Comparison of ENCODE assay signal across 25 cellular contexts in genomic region chr9:28135571-28135970, GRCh38.
DNase-seq lines count a peak whose midpoint lies in the region; ATAC-seq and TF ChIP-seq lines count a peak whose summit lies in the region.
"Had no signal": no experiment of that assay in that cellular context is flagged by ENCODE, and none has a peak within 500 bp of the region (broad histone marks: within the 10 kb centered on the region; RNA-seq: fewer than 3 reads in every experiment).

No MANE protein-coding gene starts in this region.

- H3K79me2 ChIP-seq in H9 (ENCODE audit: insufficient read depth, low read length), result no peaks in the 10 kb centered on the region

- no peak overlapping the region for H3K4me3 ChIP-seq in A673 (ENCODE audit: low read depth, low read length, poor library complexity, severe bottlenecking)
- H3K4me3 ChIP-seq in epithelial cell of esophagus (ENCODE audit: low read length), result no peak overlapping the region
- no peak overlapping the region for H3K4me3 ChIP-seq in MG63
- H3K4me3 ChIP-seq: cardiac muscle cell, HAP-1, heart right ventricle, left lung, pancreas, right atrium auricular region had no signal

- no peak overlapping the region for H3K4me3 Mint-ChIP-seq in H9
- H3K4me3 Mint-ChIP-seq: activated naive CD4-positive, alpha-beta T cell treated with anti-CD3 and anti-CD28 coated beads for 36 hours; nephron had no signal

- H3K36me3 ChIP-seq in A673 (ENCODE audit: insufficient read depth, low read length, poor library complexity, severe bottlenecking) (no peaks in the 10 kb centered on the region), MG63 (no peaks in the 10 kb centered on the region)
- H3K36me3 ChIP-seq: cardiac muscle cell, HAP-1, heart right ventricle, left lung, pancreas, right atrium auricular region had no signal

- H3K9me3 Mint-ChIP-seq in H9, result no peaks in the 10 kb centered on the region
- H3K9me3 Mint-ChIP-seq: activated naive CD4-positive, alpha-beta T cell treated with anti-CD3 and anti-CD28 coated beads for 36 hours; nephron had no signal

- no peak overlapping the region for H3T11ph ChIP-seq in H9 (ENCODE audit: low read length)

- DNase-seq in A673 (ENCODE audit: low spot score), result peak; percentile 17
- no peak for DNase-seq in H9
- DNase-seq in NCI-H345 treated with DMSO at 0.1 percent for 48 hours (lab: John Stamatoyannopoulos, UW; ENCODE audit: unreplicated experiment), result peak; percentile 41
- DNase-seq in epithelial cell of esophagus (ENCODE audit: low read depth), result peak; percentile 18
- DNase-seq in MG63, result no peak
- no peak for DNase-seq in T-helper 1 cell
- DNase-seq in 8988T, result no peak
- DNase-seq: activated CD4-positive, alpha-beta T cell treated with anti-CD3 and anti-CD28 coated beads, Interleukin-2, amount 50 U/mL, for 1 hour; activated naive CD4-positive, alpha-beta T cell treated with anti-CD3 and anti-CD28 coated beads for 36 hours; amygdala; C1 segment of cervical spinal cord; heart right ventricle; Karpas-422; left lung; NCI-H2171; NCI-H774; pancreas; stimulated activated CD4-positive, alpha-beta T cell treated with anti-CD3 and anti-CD28 coated beads, Interleukin-12 subunit alpha, Interleukin-12 subunit beta, amount 100 ng/mL, for 4 hours; stimulated activated CD4-positive, alpha-beta T cell treated with anti-CD3 and anti-CD28 coated beads, Interleukin-4, amount 100 ng/mL, for 4 hours; stimulated activated naive CD4-positive, alpha-beta T cell treated with Interleukin-2 at 50 U/mL for 16 hours had no signal

- H3K56ac ChIP-seq in H9 (ENCODE audit: insufficient read length, low read depth, low read length), result no peak overlapping the region

- H3K27ac ChIP-seq in A673 (ENCODE audit: low read depth, low read length, poor library complexity, severe bottlenecking) (no peak overlapping the region), H9 (ENCODE audit: insufficient read length, low read depth, low read length) (no peak overlapping the region)
- H3K27ac ChIP-seq: cardiac muscle cell, heart right ventricle, left lung, pancreas, right atrium auricular region had no signal

- H3K4me1 Mint-ChIP-seq in H9, result peaks cover 0 to 9% of the 10 kb centered on the region in 2 experiments; a peak in 2 of 4 replicates
- H3K4me1 Mint-ChIP-seq: nephron had no signal

- no peak overlapping the region for H2BK15ac ChIP-seq in H9 (ENCODE audit: low read depth, low read length)

- no CpG with 5 or more reads among the region's 2 CpGs for WGBS in H9 (ENCODE audit: extremely low coverage, insufficient read length, low lambda C conversion rate)

- H4K20me1 ChIP-seq in H9 (ENCODE audit: control insufficient read depth, insufficient read depth, insufficient read length), result no peaks in the 10 kb centered on the region

- no peaks in the 10 kb centered on the region; the same call in 1 of the 2 replicates for H3K27me3 Mint-ChIP-seq in H9 (ENCODE audit: low read depth)

- intact Hi-C loops in A673 (cut with micrococcal nuclease; ENCODE audit: unreplicated experiment), result no loop called here

- no peak overlapping the region for H2AK5ac ChIP-seq in H9 (ENCODE audit: insufficient read length, low read length)

- H3K23me2 ChIP-seq in H9 (ENCODE audit: insufficient read length, low read depth, low read length, poor library complexity, severe bottlenecking), result no peaks in the 10 kb centered on the region

- H3K4me1 ChIP-seq in A673 (ENCODE audit: insufficient read depth, low read length, poor library complexity, severe bottlenecking), result peaks cover 10% of the 10 kb centered on the region
- H3K4me1 ChIP-seq in H9 (ENCODE audit: insufficient read depth, low read length), result no peaks in the 10 kb centered on the region; the same call in 1 of the 2 replicates
- H3K4me1 ChIP-seq: heart right ventricle, left lung, pancreas, right atrium auricular region had no signal

- no peak overlapping the region for H3K4me2 ChIP-seq in H9 (ENCODE audit: insufficient read depth, insufficient read length, low read length)

- H2BK20ac ChIP-seq in H9 (ENCODE audit: low read depth, low read length, poor library complexity, severe bottlenecking), result no peak overlapping the region

- H3K9me3 ChIP-seq in A673 (ENCODE audit: low read depth, low read length, poor library complexity, severe bottlenecking) (no peaks in the 10 kb centered on the region), H9 (ENCODE audit: control insufficient read depth, low read depth, low read length) (no peaks in the 10 kb centered on the region), MG63 (no peaks in the 10 kb centered on the region)
- H3K9me3 ChIP-seq: HAP-1, heart right ventricle, left lung, pancreas, right atrium auricular region had no signal

- no peak overlapping the region for H4K91ac ChIP-seq in H9 (ENCODE audit: insufficient read length, low read depth, low read length)

- no peaks in the 10 kb centered on the region for H3K36me3 Mint-ChIP-seq in H9 (ENCODE audit: insufficient read depth in 1 of 3, low read depth in 3 of 3)

- no peak overlapping the region for H2BK5ac ChIP-seq in H9 (ENCODE audit: insufficient read length, low read length)

- POLR2A ChIA-PET in A673 (lab: Charles Lee; ENCODE audit: low non-redundant PET), result no interaction called here

- ATAC-seq in GM21717 (IDR thresholded peaks at IDR 0.05; ENCODE audit: unreplicated experiment), result no peak
- ATAC-seq: heart right ventricle, left lung, pancreas had no signal

- no TSS peak for BruUV-seq in A673 (replicated peaks; lab: Mats Ljungman, UMichigan)

- no peaks in the 10 kb centered on the region for H3K79me1 ChIP-seq in H9 (ENCODE audit: insufficient read depth, low read depth, low read length, poor library complexity, severe bottlenecking)

- no peak overlapping the region for H3K23ac ChIP-seq in H9 (ENCODE audit: insufficient read length, low read depth, low read length)

- H3K9ac ChIP-seq in H9 (ENCODE audit: extremely low read depth, insufficient read length, low read length), result peak overlapping the region; percentile 14

- H2BK120ac ChIP-seq in H9 (ENCODE audit: low read depth, low read length, poor library complexity, severe bottlenecking), result no peak overlapping the region

- H3K27me3 ChIP-seq in A673 (replicated peaks; ENCODE audit: insufficient read depth, low read depth, low read length, poor library complexity) (no peaks in the 10 kb centered on the region), H9 (ENCODE audit: insufficient read depth, low read length) (no peaks in the 10 kb centered on the region), MG63 (no peaks in the 10 kb centered on the region)
- H3K27me3 ChIP-seq: cardiac muscle cell, heart right ventricle, left lung, pancreas, right atrium auricular region had no signal

- no peak overlapping the region for H3K4ac ChIP-seq in H9 (ENCODE audit: low read depth, low read length)

- no peak overlapping the region for H3K27ac Mint-ChIP-seq in H9
- H3K27ac Mint-ChIP-seq: activated naive CD4-positive, alpha-beta T cell treated with anti-CD3 and anti-CD28 coated beads for 36 hours; nephron had no signal

- H4K5ac ChIP-seq in H9 (ENCODE audit: insufficient read length, low read depth, low read length), result no peak overlapping the region

- no peak overlapping the region for H4K8ac ChIP-seq in H9 (replicated peaks; ENCODE audit: insufficient read length, low read depth, low read length)

- no peak overlapping the region for H3K18ac ChIP-seq in H9 (ENCODE audit: insufficient read length, low read depth, low read length)

- no peak overlapping the region for H2BK12ac ChIP-seq in H9 (ENCODE audit: insufficient read length, low read depth, low read length)

- H3K14ac ChIP-seq in H9 (ENCODE audit: insufficient read depth, low read length), result no peak overlapping the region

- TF ChIP-seq CTCF in A673 (conservative IDR thresholded peaks at IDR 0.05; ENCODE audit: low read depth, low read length) (no peak), H9 (conservative IDR thresholded peaks at IDR 0.05) (no peak), epithelial cell of esophagus (IDR thresholded peaks at IDR 0.05; ENCODE audit: insufficient read depth, low read depth, low read length, missing control alignments) (no peak)

- no peak overlapping the region for H2AFZ ChIP-seq in H9 (ENCODE audit: low read length)

- CTCF ChIA-PET in A673 (lab: Charles Lee), result no interaction called here

Comparison
In these comparisons a context has a peak if more than half of its experiments do, and no peak if none do; other contexts are left out.
1. DNase-seq: peak in A673 (single experiment), NCI-H345 treated with DMSO at 0.1 percent for 48 hours (single experiment) and epithelial cell of esophagus (single experiment); none in H9 (single experiment), MG63 (single experiment), T-helper 1 cell (0 of 5) and 8988T (single experiment).